Comparison of ENCODE assay signal across 7 cellular contexts in the genomic region with DNA sequence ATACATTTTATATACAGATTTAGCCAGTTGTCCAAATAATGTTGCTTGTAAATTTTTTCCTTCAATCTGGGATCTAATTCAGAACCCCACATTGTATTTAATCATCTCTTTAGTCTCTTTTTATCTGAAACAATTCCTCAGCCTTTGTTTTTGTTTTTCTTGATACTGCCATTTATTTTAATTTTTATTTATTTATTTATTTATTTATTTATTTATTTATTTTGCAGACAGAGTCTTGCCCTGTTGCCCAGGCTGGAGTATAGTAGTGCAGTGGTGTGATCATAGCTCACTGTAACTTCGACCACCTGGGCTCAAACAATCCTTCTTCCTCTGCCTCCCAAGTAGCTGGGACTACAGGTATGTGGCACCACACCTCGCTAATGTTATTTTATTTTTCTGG.
"Had no signal": no experiment of that assay in that cellular context is flagged by ENCODE, and none has a peak within 500 bp of the region (broad histone marks: within the 10 kb centered on the region; RNA-seq: fewer than 3 reads in every experiment).

No MANE protein-coding gene starts in this region.

- H3K4me3 ChIP-seq: K562 had no signal

- DNase-seq: IMR-90, KBM-7, KG1 had no signal

- ATAC-seq: HepG2, K562 had no signal

- FAIRE-seq: HepG2, HTR-8/SVneo, K562 had no signal

- H3K27ac ChIP-seq: HL-60 had no signal
